8 cellular contexts compared by ENCODE assay signal in the genomic region with DNA sequence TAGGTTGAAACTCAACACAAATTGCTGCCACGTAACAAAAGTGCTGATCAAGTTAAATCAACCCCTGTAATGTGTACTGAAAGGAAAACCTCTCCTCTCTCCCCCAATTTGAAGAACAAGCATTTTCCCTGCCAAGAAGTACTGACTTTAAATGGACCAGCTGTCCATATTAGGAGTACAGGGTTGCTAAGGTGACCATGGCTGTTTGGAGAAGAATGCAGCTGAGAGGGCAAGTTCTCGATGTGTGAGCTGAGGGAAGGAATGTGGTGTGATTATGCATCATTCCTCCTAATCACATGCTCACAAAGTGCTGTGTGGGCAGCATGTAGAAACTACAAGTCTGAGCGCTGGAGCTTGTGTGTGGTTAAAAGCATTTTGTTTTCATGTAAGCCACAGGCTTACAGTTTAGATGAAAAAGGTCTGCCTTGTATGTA. TPM values are rescaled to one million over a fixed set of nuclear protein-coding genes. Genes with fewer than 3 reads are reported as not detected.
A peak's percentile ranks its signal among the peaks of the same experiment; 100 is the strongest.
DNase-seq lines count a peak whose midpoint lies in the region; ATAC-seq, FAIRE-seq and TF ChIP-seq lines count a peak whose summit lies in the region.

No MANE protein-coding gene starts in this region.

- no peak overlapping the region for H3K27ac ChIP-seq in small intestine (ENCODE audit: low read depth in 1 of 2, low read length in 1 of 2)

- H3K36me3 Mint-ChIP-seq in activated T-cell treated with anti-CD3 and anti-CD28 coated beads, Interleukin-2, amount 50 U/mL, for 24 hours (ENCODE audit: low read depth): peaks cover 42% of the 10 kb centered on the region

- H3K9me3 ChIP-seq in small intestine (ENCODE audit: control insufficient read depth, low read depth): no peaks in the 10 kb centered on the region

- H3K4me1 Mint-ChIP-seq in activated T-cell treated with anti-CD3 and anti-CD28 coated beads, Interleukin-2, amount 50 U/mL, for 24 hours (ENCODE audit: low read depth): peaks cover 19% of the 10 kb centered on the region

- peaks cover 1 to 3% of the 10 kb centered on the region in 2 donors for H3K36me3 ChIP-seq in small intestine (ENCODE audit: control insufficient read depth in 2 of 2, insufficient read depth in 2 of 2, low read length in 2 of 2)

- peak overlapping the region; percentile 71 for H3K27ac Mint-ChIP-seq in activated T-cell treated with anti-CD3 and anti-CD28 coated beads, Interleukin-2, amount 50 U/mL, for 24 hours

- H3K4me3 ChIP-seq in cardiac fibroblast (replicated peaks in 1 of 2; ENCODE audit: low read depth in 2 of 2, low read length in 2 of 2): peak overlapping the region in 1 of 2 donors; percentile 9
- no peak overlapping the region for H3K4me3 ChIP-seq in small intestine (ENCODE audit: low read depth in 1 of 2, low read length in 2 of 2)

- no peaks in the 10 kb centered on the region for H3K9me3 Mint-ChIP-seq in activated T-cell treated with anti-CD3 and anti-CD28 coated beads, Interleukin-2, amount 50 U/mL, for 24 hours

- H3K4me1 ChIP-seq in small intestine (ENCODE audit: control insufficient read depth in 2 of 2, insufficient read depth in 1 of 2, low read depth in 1 of 2, low read length in 1 of 2): no peaks in the 10 kb centered on the region

- WGBS in small intestine, 3 donors: 34 to 72% (median 63%) methylated on average over 3 of the region's 3 CpGs

- TF ChIP-seq CTCF in cardiac fibroblast (IDR thresholded peaks at IDR 0.05; ENCODE audit: low read depth, low read length): no peak

- H3K4me3 Mint-ChIP-seq in activated T-cell treated with anti-CD3 and anti-CD28 coated beads, Interleukin-2, amount 50 U/mL, for 24 hours: peak overlapping the region; percentile 23

- FAIRE-seq in small intestine (lab: Jason Lieb, UNC): no peak

- H3K27me3 ChIP-seq in small intestine (ENCODE audit: control insufficient read depth in 2 of 2, insufficient read depth in 2 of 2, low read length in 2 of 2): no peaks in the 10 kb centered on the region

- no peak for DNase-seq in activated T-cell treated with anti-CD3 and anti-CD28 coated beads, Interleukin-2, amount 50 U/mL, for 24 hours
- no peak for DNase-seq in activated T-cell treated with anti-CD3 and anti-CD28 coated beads for 4 hours
- DNase-seq in NCI-H446 (lab: John Stamatoyannopoulos, UW): peak; percentile 57 to 79
- DNase-seq in cardiac fibroblast (ENCODE audit: low read depth in 2 of 2): peak; percentile 99 to 100
- peak; percentile 100 for DNase-seq in iris pigment epithelial cell (ENCODE audit: low read depth)
- peak; percentile 13 for DNase-seq in small intestine

- ATAC-seq in HG02798 (IDR thresholded peaks at IDR 0.05; ENCODE audit: poor library complexity, unreplicated experiment): peak; percentile 90
- no peak for ATAC-seq in HG02852 (IDR thresholded peaks at IDR 0.05; ENCODE audit: unreplicated experiment)

- H3K27me3 Mint-ChIP-seq in activated T-cell treated with anti-CD3 and anti-CD28 coated beads, Interleukin-2, amount 50 U/mL, for 24 hours: no peaks in the 10 kb centered on the region

RNA-seq across cellular contexts. Expression of a gene that starts 50.9 kb away (rescaled TPM):
- polyA plus RNA-seq in small intestine: 100 to 1,000 TPM in 1 of 3 donors, 10 to 100 TPM in 2; 63.7 to 140 (median 69.2) TPM

Comparison
In these comparisons a context has a peak if more than half of its experiments do, and no peak if none do; other contexts are left out.
1. DNase-seq: peak in NCI-H446 (2 of 2), cardiac fibroblast (2 of 2), iris pigment epithelial cell (single experiment) and small intestine (single experiment); none in activated T-cell treated with anti-CD3 and anti-CD28 coated beads, Interleukin-2, amount 50 U/mL, for 24 hours (single experiment) and activated T-cell treated with anti-CD3 and anti-CD28 coated beads for 4 hours (single experiment).